ENCODE assay signal across 7 cellular contexts in the genomic region with DNA sequence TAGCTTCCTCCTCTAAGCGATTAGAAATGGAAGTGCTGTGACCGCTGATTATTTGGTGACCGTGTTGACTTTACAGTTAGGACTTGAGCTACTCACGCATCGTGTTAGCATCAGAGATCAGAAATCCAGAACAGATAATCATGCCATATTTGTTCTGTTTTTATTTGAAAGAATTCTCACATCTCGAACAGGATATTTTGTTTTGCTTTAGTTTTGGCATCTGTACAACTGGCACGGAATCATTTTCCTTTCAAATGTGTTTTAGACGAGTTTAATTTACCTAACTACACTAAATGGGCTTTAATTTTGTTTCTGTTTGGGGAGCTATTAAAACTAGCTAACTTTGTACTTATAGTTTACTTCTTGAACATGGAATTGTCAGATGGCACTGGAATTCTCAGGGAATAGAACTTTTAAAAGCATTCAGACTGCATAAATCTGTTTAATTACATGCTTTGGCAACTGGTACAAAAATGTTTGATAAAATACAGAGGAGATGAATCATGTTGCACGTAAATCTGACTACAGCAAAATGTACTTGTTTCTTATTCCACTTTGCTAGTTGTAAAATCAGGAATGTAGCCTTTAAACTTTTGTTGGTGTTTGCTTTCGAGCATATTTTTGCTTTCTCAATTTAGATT. TPM values are rescaled to one million over a fixed set of nuclear protein-coding genes. Genes with fewer than 3 reads are reported as not detected.
DNase-seq lines count a peak whose midpoint lies in the region; ATAC-seq and TF ChIP-seq lines count a peak whose summit lies in the region.

No MANE protein-coding gene starts in this region.

- TF ChIP-seq RAD21 in neural cell (conservative IDR thresholded peaks at IDR 0.05): no peak

- DNase-seq in GM12864 (ENCODE audit: low read depth): no peak
- no peak for DNase-seq in effector memory CD4-positive, alpha-beta T cell
- no peak for DNase-seq in OCI-M1 (lab: John Stamatoyannopoulos, UW)

- no peak for TF ChIP-seq EP300 in neural cell (conservative IDR thresholded peaks at IDR 0.05; ENCODE audit: poor library complexity, severe bottlenecking)

- H3K27me3 ChIP-seq in OCI-LY3 (ENCODE audit: low read depth, low read length) (peaks cover 10% of the 10 kb centered on the region), neural cell (ENCODE audit: insufficient read depth, low read depth, low read length) (no peaks in the 10 kb centered on the region)
- no peaks in the 10 kb centered on the region for H3K27me3 ChIP-seq in effector memory CD4-positive, alpha-beta T cell (replicated peaks; ENCODE audit: control insufficient read depth, insufficient read depth, low read length, poor library complexity, severe bottlenecking)

- H3K9me3 ChIP-seq in OCI-LY3 (ENCODE audit: insufficient read depth, low read length): no peaks in the 10 kb centered on the region
- no peaks in the 10 kb centered on the region for H3K9me3 ChIP-seq in effector memory CD4-positive, alpha-beta T cell (ENCODE audit: control insufficient read depth, low read length)
- no peaks in the 10 kb centered on the region for H3K9me3 ChIP-seq in neural cell (ENCODE audit: low read length)

- no peaks in the 10 kb centered on the region for H4K20me1 ChIP-seq in OCI-LY3 (ENCODE audit: insufficient read depth, low read length)
- H4K20me1 ChIP-seq in neural cell (ENCODE audit: insufficient read depth): no peaks in the 10 kb centered on the region

- ATAC-seq in GM21723 (IDR thresholded peaks at IDR 0.05; ENCODE audit: unreplicated experiment) (no peak), HG02678 (IDR thresholded peaks at IDR 0.05; ENCODE audit: unreplicated experiment) (no peak)

- H3K4me3 ChIP-seq in GM12864 (ENCODE audit: low read depth, low read length): peak overlapping the region; percentile 88
- H3K4me3 ChIP-seq in OCI-LY3 (ENCODE audit: low read length): peak overlapping the region; percentile 92
- H3K4me3 ChIP-seq in effector memory CD4-positive, alpha-beta T cell (ENCODE audit: insufficient read depth, low read depth, low read length, poor library complexity, severe bottlenecking): peak overlapping the region; percentile 87
- H3K4me3 ChIP-seq in neural cell (ENCODE audit: low read length): peak overlapping the region; percentile 85

- 0 out of 2 replicates have a peak overlapping the region, but pooled peaks have one; percentile 78 for H2AFZ ChIP-seq in OCI-LY3 (ENCODE audit: low read depth, low read length)
- no peak overlapping the region for H2AFZ ChIP-seq in neural cell (ENCODE audit: low read depth, low read length)

- H3K4me2 ChIP-seq in OCI-LY3 (ENCODE audit: low read length) (peak overlapping the region; percentile 68), neural cell (ENCODE audit: low read length) (peak overlapping the region; percentile 66)

- H3K9ac ChIP-seq in OCI-LY3 (ENCODE audit: low read length) (peak overlapping the region; percentile 84), neural cell (ENCODE audit: low read length) (peak overlapping the region; percentile 72)

- H3K36me3 ChIP-seq in OCI-LY3 (replicated peaks; ENCODE audit: low read depth, low read length): peaks cover 21% of the 10 kb centered on the region
- H3K36me3 ChIP-seq in effector memory CD4-positive, alpha-beta T cell (ENCODE audit: control insufficient read depth, insufficient read depth, low read length): no peaks in the 10 kb centered on the region
- no peaks in the 10 kb centered on the region for H3K36me3 ChIP-seq in neural cell (ENCODE audit: insufficient read depth, low read length)

- H3K4me1 ChIP-seq in OCI-LY3 (ENCODE audit: low read length): peaks cover 16% of the 10 kb centered on the region
- H3K4me1 ChIP-seq in effector memory CD4-positive, alpha-beta T cell (ENCODE audit: control insufficient read depth, insufficient read depth, low read length, poor library complexity, severe bottlenecking): peaks cover 11% of the 10 kb centered on the region

- no peaks in the 10 kb centered on the region for H3K9me2 ChIP-seq in neural cell (ENCODE audit: insufficient read depth, low read length)

- H3K79me2 ChIP-seq in OCI-LY3 (ENCODE audit: low read length): peaks cover 13% of the 10 kb centered on the region
- H3K79me2 ChIP-seq in neural cell (replicated peaks; ENCODE audit: insufficient read depth, low read length): peaks cover 3% of the 10 kb centered on the region

- no peak overlapping the region for H3K27ac ChIP-seq in OCI-LY3 (ENCODE audit: low read length)
- H3K27ac ChIP-seq in effector memory CD4-positive, alpha-beta T cell (ENCODE audit: insufficient read depth, low read length, poor library complexity, severe bottlenecking): no peak overlapping the region
- no peak overlapping the region for H3K27ac ChIP-seq in neural cell (ENCODE audit: low read length)

- no peak for TF ChIP-seq CTCF in GM12864 (IDR thresholded peaks at IDR 0.05; ENCODE audit: low read depth, low read length, missing control alignments)
- TF ChIP-seq CTCF in OCI-LY3 (IDR thresholded peaks at IDR 0.05; ENCODE audit: low read depth, low read length): no peak
- no peak for TF ChIP-seq CTCF in neural cell (IDR thresholded peaks at IDR 0.05; ENCODE audit: poor library complexity, severe bottlenecking)

- no peaks in the 10 kb centered on the region for H3F3A ChIP-seq in neural cell (ENCODE audit: insufficient read depth, low read length, poor library complexity, severe bottlenecking)

TF ChIP-seq in neural cell, 6 proteins besides CTCF, POLR2A, EP300 and RAD21:
- TF ChIP-seq POLR2AphosphoS5 (IDR thresholded peaks at IDR 0.05): no peak
- TF ChIP-seq, protein P1, sequence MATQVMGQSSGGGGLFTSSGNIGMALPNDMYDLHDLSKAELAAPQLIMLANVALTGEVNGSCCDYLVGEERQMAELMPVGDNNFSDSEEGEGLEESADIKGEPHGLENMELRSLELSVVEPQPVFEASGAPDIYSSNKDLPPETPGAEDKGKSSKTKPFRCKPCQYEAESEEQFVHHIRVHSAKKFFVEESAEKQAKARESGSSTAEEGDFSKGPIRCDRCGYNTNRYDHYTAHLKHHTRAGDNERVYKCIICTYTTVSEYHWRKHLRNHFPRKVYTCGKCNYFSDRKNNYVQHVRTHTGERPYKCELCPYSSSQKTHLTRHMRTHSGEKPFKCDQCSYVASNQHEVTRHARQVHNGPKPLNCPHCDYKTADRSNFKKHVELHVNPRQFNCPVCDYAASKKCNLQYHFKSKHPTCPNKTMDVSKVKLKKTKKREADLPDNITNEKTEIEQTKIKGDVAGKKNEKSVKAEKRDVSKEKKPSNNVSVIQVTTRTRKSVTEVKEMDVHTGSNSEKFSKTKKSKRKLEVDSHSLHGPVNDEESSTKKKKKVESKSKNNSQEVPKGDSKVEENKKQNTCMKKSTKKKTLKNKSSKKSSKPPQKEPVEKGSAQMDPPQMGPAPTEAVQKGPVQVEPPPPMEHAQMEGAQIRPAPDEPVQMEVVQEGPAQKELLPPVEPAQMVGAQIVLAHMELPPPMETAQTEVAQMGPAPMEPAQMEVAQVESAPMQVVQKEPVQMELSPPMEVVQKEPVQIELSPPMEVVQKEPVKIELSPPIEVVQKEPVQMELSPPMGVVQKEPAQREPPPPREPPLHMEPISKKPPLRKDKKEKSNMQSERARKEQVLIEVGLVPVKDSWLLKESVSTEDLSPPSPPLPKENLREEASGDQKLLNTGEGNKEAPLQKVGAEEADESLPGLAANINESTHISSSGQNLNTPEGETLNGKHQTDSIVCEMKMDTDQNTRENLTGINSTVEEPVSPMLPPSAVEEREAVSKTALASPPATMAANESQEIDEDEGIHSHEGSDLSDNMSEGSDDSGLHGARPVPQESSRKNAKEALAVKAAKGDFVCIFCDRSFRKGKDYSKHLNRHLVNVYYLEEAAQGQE (IDR thresholded peaks at IDR 0.05; ENCODE audit: borderline replicate concordance): no peak
TF ChIP-seq in neural cell: peak in this region for 0.

RNA-seq across cellular contexts. Expression of a gene that starts 1.4 kb away (rescaled TPM):
- polyA plus RNA-seq in neural cell: 36.8 and 42.0 TPM in 2 replicates
- polyA minus RNA-seq in neural cell: 26.8 and 38.4 TPM in 2 replicates
